In genomic region chr2:120465989-120466703, GRCh38 we compare ENCODE assay signal across 1 cellular context.
TF ChIP-seq lines count a peak whose summit lies in the region.

No MANE protein-coding gene starts in this region.

TF ChIP-seq in WTC11, 78 proteins besides CTCF, POLR2A, EP300 and RAD21 (continued from another document):
- TF ChIP-seq ZSCAN18 (CRISPR knock-in tag; IDR thresholded peaks at IDR 0.05) (no peak), TEAD4 (CRISPR knock-in tag; IDR thresholded peaks at IDR 0.05) (no peak), EMX1 (CRISPR knock-in tag; IDR thresholded peaks at IDR 0.05) (no peak), NFYB (CRISPR knock-in tag; conservative IDR thresholded peaks at IDR 0.05; ENCODE audit: low read depth) (no peak)
TF ChIP-seq in WTC11: peak in this region for 21.
